18 cellular contexts compared by ENCODE assay signal in genomic region chr6:20210158-20210557, GRCh38. TPM values are rescaled to one million over a fixed set of nuclear protein-coding genes. Genes with fewer than 3 reads are reported as not detected.
A peak's percentile ranks its signal among the peaks of the same experiment; 100 is the strongest.
DNase-seq lines count a peak whose midpoint lies in the region; ATAC-seq and TF ChIP-seq lines count a peak whose summit lies in the region.
"Had no signal": no experiment of that assay in that cellular context is flagged by ENCODE, and none has a peak within 500 bp of the region (broad histone marks: within the 10 kb centered on the region; RNA-seq: fewer than 3 reads in every experiment).

No MANE protein-coding gene starts in this region.

- no peak overlapping the region for H4K8ac ChIP-seq in mesendoderm (ENCODE audit: low read depth, low read length)

- no peaks in the 10 kb centered on the region for H3K9me3 ChIP-seq in breast epithelium
- no peaks in the 10 kb centered on the region for H3K9me3 ChIP-seq in mammary epithelial cell (replicated peaks; ENCODE audit: insufficient read depth, low read length)
- H3K9me3 ChIP-seq in upper lobe of right lung, result no peaks in the 10 kb centered on the region
- no peaks in the 10 kb centered on the region for H3K9me3 ChIP-seq in adrenal gland (replicated peaks in 1 of 3)

- H2BK120ac ChIP-seq in mesendoderm (ENCODE audit: low read depth, low read length), result no peak overlapping the region

- H3K79me2 ChIP-seq in mammary epithelial cell (ENCODE audit: insufficient read depth, low read length) (peaks cover 56% of the 10 kb centered on the region), mesendoderm (ENCODE audit: control insufficient read depth, insufficient read depth, low read length) (peaks cover 3% of the 10 kb centered on the region)

- no peak overlapping the region for H2BK5ac ChIP-seq in mesendoderm (ENCODE audit: low read length)

- H3K9ac ChIP-seq in mammary epithelial cell (ENCODE audit: insufficient read depth, low read length) (no peak overlapping the region), mesendoderm (ENCODE audit: low read length) (no peak overlapping the region)
- H3K9ac ChIP-seq: parathyroid adenoma had no signal

- in situ Hi-C loops in mammary epithelial cell (cut with MboI; ENCODE audit: low sequenced_read_pairs in 2 of 2), result no loop called here

- intact Hi-C loops in breast epithelium (cut with DNase I; ENCODE audit: low total_unique reads) (no loop called here), mammary epithelial cell (cut with micrococcal nuclease) (loop anchor here (10.0 kb wide), 2 partner anchors 325 to 795 kb away; partner anchors contain the start of gene CDKAL1), upper lobe of right lung (cut with DNase I) (no loop called here), adrenal gland (cut with DNase I) (loop anchor here in 1 of 2 donors (10.0 kb wide), 1 partner anchor 85 kb away; no protein-coding TSS in a partner anchor)

- peaks cover 4% of the 10 kb centered on the region for H3K79me1 ChIP-seq in mesendoderm (ENCODE audit: low read length)

- H3K9me3 Mint-ChIP-seq in T-cell, result no peaks in the 10 kb centered on the region
- H3K9me3 Mint-ChIP-seq: activated T-cell treated with anti-CD3 and anti-CD28 coated beads, Interleukin-2, amount 50 U/mL, for 4 hours; endodermal cell; stimulated activated naive B cell treated with anti-CD40 and anti-IgM and Interleukin-4, amounts not matched to agents 10 μg/mL and 1 μg/mL and 100 μg/mL, for 72 hours had no signal

- no peak overlapping the region for H3K23ac ChIP-seq in mesendoderm (ENCODE audit: low read length)

- H2AK5ac ChIP-seq in mesendoderm (ENCODE audit: low read length), result no peak overlapping the region

- H3K36me3 Mint-ChIP-seq in T-cell, result no peaks in the 10 kb centered on the region
- H3K36me3 Mint-ChIP-seq: stimulated activated naive B cell treated with anti-CD40 and anti-IgM and Interleukin-4, amounts not matched to agents 10 μg/mL and 1 μg/mL and 100 μg/mL, for 72 hours had no signal

- peak overlapping the region; percentile 53 to 88 for H3K27ac Mint-ChIP-seq in T-cell
- H3K27ac Mint-ChIP-seq: endodermal cell had no signal

- H3K4me1 ChIP-seq in breast epithelium, result no peaks in the 10 kb centered on the region
- peaks cover 16% of the 10 kb centered on the region for H3K4me1 ChIP-seq in mammary epithelial cell (ENCODE audit: insufficient read depth, low read length)
- peaks cover 3% of the 10 kb centered on the region for H3K4me1 ChIP-seq in mesendoderm (ENCODE audit: control insufficient read depth, low read depth, low read length)
- peaks cover 26% of the 10 kb centered on the region for H3K4me1 ChIP-seq in upper lobe of right lung
- peaks cover 22 to 42% of the 10 kb centered on the region in 2 donors for H3K4me1 ChIP-seq in adrenal gland (replicated peaks in 1 of 2)

- no peak overlapping the region for H4K5ac ChIP-seq in mesendoderm (ENCODE audit: low read length)

- H3K4me1 Mint-ChIP-seq in T-cell, result peaks cover 58 to 72% (median 68%) of the 10 kb centered on the region in 3 donors

- no peak overlapping the region for H3K4me3 Mint-ChIP-seq in T-cell

- peak overlapping the region in 2 of 3 donors; percentile 75 to 81 for H3K4me3 ChIP-seq in breast epithelium
- H3K4me3 ChIP-seq in mammary epithelial cell (replicated peaks in 1 of 3; ENCODE audit: insufficient read depth in 1 of 3, low read depth in 2 of 3, low read length in 3 of 3), result no peak overlapping the region
- H3K4me3 ChIP-seq in mesendoderm (ENCODE audit: low read length), result no peak overlapping the region
- H3K4me3 ChIP-seq in upper lobe of right lung, result no peak overlapping the region
- no peak overlapping the region for H3K4me3 ChIP-seq in adrenal gland

- H3K27me3 Mint-ChIP-seq in T-cell, result no peaks in the 10 kb centered on the region

- dilution Hi-C loops in mammary epithelial cell (cut with HindIII; ENCODE audit: low sequenced_read_pairs), result no loop called here

- TF ChIP-seq POLR2A in breast epithelium (IDR thresholded peaks at IDR 0.05), result no peak
- TF ChIP-seq POLR2A in adrenal gland (IDR thresholded peaks at IDR 0.05), result no peak

- no peaks in the 10 kb centered on the region for H4K20me1 ChIP-seq in mammary epithelial cell (ENCODE audit: insufficient read depth, low read length)

- H2AFZ ChIP-seq in mammary epithelial cell (ENCODE audit: low read depth, low read length), result no peak overlapping the region

- H3K27ac ChIP-seq in breast epithelium, result peak overlapping the region; percentile 88 to 92
- H3K27ac ChIP-seq in mammary epithelial cell (ENCODE audit: insufficient read depth, low read depth, low read length), result no peak overlapping the region
- no peak overlapping the region for H3K27ac ChIP-seq in mesendoderm (ENCODE audit: low read depth, low read length)
- H3K27ac ChIP-seq in upper lobe of right lung, result peak overlapping the region; percentile 40
- no peak overlapping the region for H3K27ac ChIP-seq in adrenal gland

- no peak overlapping the region for H2BK15ac ChIP-seq in mesendoderm (replicated peaks; ENCODE audit: low read depth)

- WGBS in mammary epithelial cell (ENCODE audit: low coverage, missing lambda C conversion rate), result 64% methylated on average over 3 of the region's 3 CpGs
- no CpG with 5 or more reads among the region's 3 CpGs for WGBS in mesendoderm (ENCODE audit: extremely low coverage, insufficient coverage, low lambda C conversion rate)
- 34 to 75% (median 67%) methylated on average over 3 of the region's 3 CpGs for WGBS in adrenal gland, 4 donors

- H3K36me3 ChIP-seq in breast epithelium, result no peaks in the 10 kb centered on the region
- no peaks in the 10 kb centered on the region for H3K36me3 ChIP-seq in mammary epithelial cell (ENCODE audit: insufficient read depth, low read length)
- no peaks in the 10 kb centered on the region for H3K36me3 ChIP-seq in mesendoderm (ENCODE audit: control insufficient read depth, insufficient read depth, low read length)
- H3K36me3 ChIP-seq in upper lobe of right lung, result no peaks in the 10 kb centered on the region
- H3K36me3 ChIP-seq in adrenal gland (replicated peaks in 1 of 2), result no peaks in the 10 kb centered on the region

- H3K4me2 ChIP-seq in mammary epithelial cell (ENCODE audit: insufficient read depth, low read depth, low read length), result no peak overlapping the region
- H3K4me2 ChIP-seq in mesendoderm (ENCODE audit: low read length), result no peak overlapping the region

- no peaks in the 10 kb centered on the region for H3K27me3 ChIP-seq in breast epithelium
- no peaks in the 10 kb centered on the region for H3K27me3 ChIP-seq in mammary epithelial cell (ENCODE audit: insufficient read depth, low read length)
- no peaks in the 10 kb centered on the region for H3K27me3 ChIP-seq in mesendoderm (ENCODE audit: insufficient read depth, low read length, poor library complexity)
- no peaks in the 10 kb centered on the region for H3K27me3 ChIP-seq in upper lobe of right lung
- no peaks in the 10 kb centered on the region for H3K27me3 ChIP-seq in adrenal gland

- H3K4ac ChIP-seq in mesendoderm (ENCODE audit: low read depth, low read length), result no peak overlapping the region

- POLR2A ChIA-PET in T-cell (lab: Charles Lee), result interaction anchor here in 1 of 2 donors (0.5 kb wide), 2 partner anchors 110 to 192 kb away, joined by 3 read pairs; no protein-coding TSS in a partner anchor

- no TSS peak for BruUV-seq in mammary epithelial cell (replicated peaks; lab: Mats Ljungman, UMichigan)

- DNase-seq in breast epithelium (ENCODE audit: low spot score in 2 of 2) (no peak), mammary epithelial cell (no peak), T-cell (no peak), mesendoderm (no peak), upper lobe of right lung (no peak), adrenal gland (no peak), NCI-H2107 (lab: John Stamatoyannopoulos, UW) (no peak), NCI-H1048 (lab: John Stamatoyannopoulos, UW) (no peak)
- DNase-seq: activated T-cell treated with anti-CD3 and anti-CD28 coated beads, Interleukin-2, amount 50 U/mL, for 4 hours; central memory CD4-positive, alpha-beta T cell; endodermal cell; KG1; left colon; NCI-H1436 treated with DMSO at 0.1 percent for 48 hours; NCI-H345; SIG-M5; stimulated activated naive B cell treated with anti-CD40 and anti-IgM and Interleukin-4, amounts not matched to agents 10 μg/mL and 1 μg/mL and 100 μg/mL, for 72 hours had no signal

- CTCF ChIA-PET in mammary epithelial cell (lab: Charles Lee; ENCODE audit: low non-redundant PET) (no interaction called here), T-cell (lab: Charles Lee) (interaction anchor here in 1 of 2 donors (0.8 to 1.1 kb wide), 3 partner anchors 56 to 328 kb away, joined by 3 read pairs; no protein-coding TSS in a partner anchor)

- ATAC-seq in T-cell (replicated peaks in 1 of 4) (no peak), upper lobe of right lung (no peak)
- ATAC-seq: activated T-cell treated with anti-CD3 and anti-CD28 coated beads, Interleukin-2, amount 50 U/mL, for 4 hours; left colon; stimulated activated naive B cell treated with anti-CD40 and anti-IgM and Interleukin-4, amounts not matched to agents 10 μg/mL and 1 μg/mL and 100 μg/mL, for 72 hours had no signal

- H3K18ac ChIP-seq in mesendoderm (ENCODE audit: low read length), result no peak overlapping the region

- H3K56ac ChIP-seq in mesendoderm (ENCODE audit: low read length), result peak overlapping the region; percentile 47

- TF ChIP-seq CTCF in breast epithelium (IDR thresholded peaks at IDR 0.05) (no peak), mammary epithelial cell (conservative IDR thresholded peaks at IDR 0.05 in 1 of 2, IDR thresholded peaks at IDR 0.05 in 1 of 2; ENCODE audit: extremely low read depth in 1 of 2, insufficient read depth in 1 of 2, low read depth in 1 of 2, low read length in 2 of 2) (no peak), upper lobe of right lung (IDR thresholded peaks at IDR 0.05) (no peak), adrenal gland (IDR thresholded peaks at IDR 0.05) (no peak)

RNA-seq across cellular contexts. Expression of gene MBOAT1, which starts 2.1 kb away (rescaled TPM):
- total RNA-seq in breast epithelium (10 to 100 TPM; 10.9 to 38.6 (median 26.2) TPM), mammary epithelial cell (1 to 10 TPM; 2.3 to 8.2 TPM), T-cell (10 to 100 TPM in 3 of 5 donors, 1 to 10 TPM in 2; 8.3 to 21.5 (median 12.0) TPM), upper lobe of right lung (8.5 TPM), adrenal gland (10 to 100 TPM in 2 of 8 donors, 1 to 10 TPM in 6; 1.5 to 11.2 (median 9.1) TPM)
- polyA plus RNA-seq in mammary epithelial cell (4.6 TPM), adrenal gland (1 to 10 TPM; 1.6 to 2.2 (median 2.0) TPM)
- 12.7 TPM for polyA minus RNA-seq in mammary epithelial cell
- 6.0 TPM for polyA plus RNA-seq in mesendoderm (2013, experiment 1 of 2)
- 6.0 TPM for polyA plus RNA-seq in mesendoderm (2013, experiment 2 of 2)

Comparison
In these comparisons a context has a peak if more than half of its experiments do, and no peak if none do; other contexts are left out.
1. H3K27ac ChIP-seq: peak in breast epithelium (2 of 2) and upper lobe of right lung (single experiment); none in mammary epithelial cell (single experiment), mesendoderm (single experiment) and adrenal gland (0 of 5).
2. H3K4me3 ChIP-seq: peak in breast epithelium (2 of 3); none in mammary epithelial cell (0 of 3), mesendoderm (single experiment), upper lobe of right lung (single experiment) and adrenal gland (0 of 4).